ENCODE assay signal across 17 cellular contexts in the genomic region with DNA sequence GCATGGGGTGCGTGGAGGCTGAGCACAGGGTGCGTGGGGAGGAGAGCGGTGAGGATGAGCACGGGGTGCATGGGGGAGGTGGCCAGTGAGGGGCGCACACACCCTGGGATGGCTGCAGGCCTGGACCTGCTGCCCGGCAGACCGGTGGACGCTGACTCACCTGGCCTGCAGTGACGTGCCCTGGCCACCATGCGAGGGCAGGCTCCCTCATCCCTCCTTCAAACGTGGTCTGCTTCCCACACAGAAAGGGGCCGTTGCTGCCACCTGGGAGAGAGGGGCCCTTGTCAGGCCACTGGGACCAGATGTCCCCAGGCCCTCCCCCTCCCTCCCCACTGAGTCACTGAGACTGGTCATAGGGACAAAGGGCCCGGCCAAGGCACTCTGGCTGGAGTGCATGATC. TPM values are rescaled to one million over a fixed set of nuclear protein-coding genes. Genes with fewer than 3 reads are reported as not detected.
A peak's percentile ranks its signal among the peaks of the same experiment; 100 is the strongest.
DNase-seq lines count a peak whose midpoint lies in the region; ATAC-seq, FAIRE-seq and TF ChIP-seq lines count a peak whose summit lies in the region.
"Had no signal": no experiment of that assay in that cellular context is flagged by ENCODE, and none has a peak within 500 bp of the region (broad histone marks: within the 10 kb centered on the region; RNA-seq: fewer than 3 reads in every experiment).

No MANE protein-coding gene starts in this region.

- H3K27ac ChIP-seq in PC-3 (ENCODE audit: low read length): no peak overlapping the region
- no peak overlapping the region for H3K27ac ChIP-seq in kidney (ENCODE audit: low read depth in 2 of 2, low read length in 2 of 2)
- H3K27ac ChIP-seq: cardiac muscle cell, heart left ventricle, sigmoid colon, uterus had no signal

- FAIRE-seq in kidney (lab: Jason Lieb, UNC) (no peak), RCC 7860 (lab: Jason Lieb, UNC) (no peak)

- CTCF ChIA-PET in PC-3 (lab: Charles Lee): no interaction called here

- H3K4me1 ChIP-seq in PC-3 (ENCODE audit: insufficient read depth, low read length) (no peaks in the 10 kb centered on the region), kidney (ENCODE audit: control insufficient read depth in 1 of 2, insufficient read depth in 1 of 2, low read depth in 1 of 2, low read length in 2 of 2) (no peaks in the 10 kb centered on the region)
- H3K4me1 ChIP-seq: heart left ventricle, sigmoid colon, uterus had no signal

- POLR2A ChIA-PET in PC-3 (lab: Charles Lee; ENCODE audit: unreplicated experiment): no interaction called here

- H2AFZ ChIP-seq in PC-3 (ENCODE audit: low read length): no peak overlapping the region

- H3K36me3 ChIP-seq in PC-3 (ENCODE audit: low read depth, low read length) (no peaks in the 10 kb centered on the region), kidney (ENCODE audit: control insufficient read depth in 1 of 2, insufficient read depth in 2 of 2, low read length in 2 of 2) (peaks cover 0 to 5% of the 10 kb centered on the region in 2 donors)
- H3K36me3 ChIP-seq: uterus had no signal

- intact Hi-C loops in PC-3 (cut with micrococcal nuclease) (no loop called here), kidney (cut with DNase I) (no loop called here), cardiac septum (cut with DNase I) (no loop called here)

- H3K9me2 ChIP-seq in PC-3 (replicated peaks; ENCODE audit: low read length): no peaks in the 10 kb centered on the region

- TF ChIP-seq CTCF in PC-3 (conservative IDR thresholded peaks at IDR 0.05; ENCODE audit: low read depth, low read length) (no peak), kidney (IDR thresholded peaks at IDR 0.05; ENCODE audit: borderline replicate concordance, extremely low read depth, insufficient read depth) (no peak)

- H3F3A ChIP-seq in PC-3 (ENCODE audit: low read length, unreplicated experiment): no peaks in the 10 kb centered on the region

- H4K20me1 ChIP-seq in PC-3 (ENCODE audit: low read length): no peaks in the 10 kb centered on the region

- no peak overlapping the region for H3K4me2 ChIP-seq in PC-3 (ENCODE audit: low read length)

- H3K9ac ChIP-seq in PC-3 (ENCODE audit: low read length) (no peak overlapping the region), kidney (ENCODE audit: low read length in 2 of 2) (no peak overlapping the region)

- no peaks in the 10 kb centered on the region for H3K9me3 ChIP-seq in PC-3 (ENCODE audit: low read length)
- no peaks in the 10 kb centered on the region for H3K9me3 ChIP-seq in kidney (ENCODE audit: control insufficient read depth in 1 of 2, low read length in 2 of 2)
- H3K9me3 ChIP-seq: heart left ventricle, sigmoid colon, uterus had no signal

- DNase-seq in A172 (ENCODE audit: low spot score) (peak; percentile 35), PC-3 (no peak), kidney (no peak), RCC 7860 (ENCODE audit: low spot score) (no peak), cardiac septum (ENCODE audit: low spot score) (no peak)
- DNase-seq: activated CD4-positive, alpha-beta T cell treated with anti-CD3 and anti-CD28 coated beads, Interleukin-2, amount 50 U/mL, for 48 hours; activated naive CD8-positive, alpha-beta T cell treated with anti-CD3 and anti-CD28 coated beads for 36 hours; activated T-cell treated with anti-CD3 and anti-CD28 coated beads, Interleukin-2, amount 50 U/mL, for 72 hours; EL; heart left ventricle; NCI-H2029 treated with DMSO at 0.1 percent for 48 hours; sigmoid colon; stimulated activated CD4-positive, alpha-beta T cell treated with anti-CD3 and anti-CD28 coated beads, Interleukin-1b, Interleukin-23, amount 100 ng/mL, for 48 hours; uterus had no signal

- H3K4me3 ChIP-seq in PC-3 (ENCODE audit: low read length): no peak overlapping the region
- H3K4me3 ChIP-seq in kidney (ENCODE audit: low read length in 2 of 2): no peak overlapping the region
- H3K4me3 ChIP-seq: cardiac muscle cell, heart left ventricle, sigmoid colon, uterus had no signal

- BruUV-seq in PC-3 (replicated peaks; lab: Mats Ljungman, UMichigan): no TSS peak

- ATAC-seq in PC-3 (peak; percentile 75), esophagus mucosa (peak; percentile 45)
- ATAC-seq: activated T-cell treated with anti-CD3 and anti-CD28 coated beads, Interleukin-2, amount 50 U/mL, for 72 hours; heart left ventricle had no signal

- no peaks in the 10 kb centered on the region for H3K27me3 ChIP-seq in PC-3 (ENCODE audit: low read length)
- H3K27me3 ChIP-seq: cardiac muscle cell, heart left ventricle, sigmoid colon, uterus had no signal

- no peaks in the 10 kb centered on the region for H3K79me2 ChIP-seq in PC-3 (ENCODE audit: low read length)

RNA-seq across cellular contexts. Expression of gene APRT, which starts 20.1 kb away (rescaled TPM):
- 255 and 258 TPM in 2 replicates for total RNA-seq in A172 (2014; rRNA removed; shearing (Covaris generic))
- total RNA-seq in PC-3 (2014; rRNA removed): 346 and 350 TPM in 2 replicates
- 207 TPM for total RNA-seq in esophagus mucosa
- total RNA-seq in kidney: 105 TPM
- polyA plus RNA-seq in kidney (ENCODE audit: insufficient read depth, low read depth, low replicate concordance): 204 TPM
- 46.6 TPM for total RNA-seq in cardiac septum

RNA-seq across cellular contexts. Expression of gene GALNS, which starts 24.9 kb away (rescaled TPM):
- 25.8 and 34.3 TPM in 2 replicates for total RNA-seq in A172 (2014; rRNA removed; shearing (Covaris generic))
- total RNA-seq in PC-3 (2014; rRNA removed): 18.3 and 25.5 TPM in 2 replicates
- 17.0 TPM for total RNA-seq in esophagus mucosa
- total RNA-seq in kidney: 37.2 TPM
- 15.8 TPM for polyA plus RNA-seq in kidney (ENCODE audit: insufficient read depth, low read depth, low replicate concordance)
- total RNA-seq in cardiac septum: 18.0 TPM

RNA-seq across cellular contexts. Expression of gene TRAPPC2L, which starts 25.1 kb away (rescaled TPM):
- total RNA-seq in A172 (2014; rRNA removed; shearing (Covaris generic)): 52.9 and 78.8 TPM in 2 replicates
- total RNA-seq in PC-3 (2014; rRNA removed) (42.0 and 77.5 TPM in 2 replicates), esophagus mucosa (61.0 TPM), kidney (48.3 TPM), cardiac septum (42.3 TPM)
- polyA plus RNA-seq in kidney (ENCODE audit: insufficient read depth, low read depth, low replicate concordance): 155 TPM

RNA-seq across cellular contexts. Expression of gene CDT1, which starts 28.2 kb away (rescaled TPM):
- 29.3 and 39.2 TPM in 2 replicates for total RNA-seq in A172 (2014; rRNA removed; shearing (Covaris generic))
- total RNA-seq in PC-3 (2014; rRNA removed) (43.0 and 76.6 TPM in 2 replicates), esophagus mucosa (21.6 TPM), kidney (1.5 TPM), cardiac septum (0.46 TPM)
- 0.56 TPM for polyA plus RNA-seq in kidney (ENCODE audit: insufficient read depth, low read depth, low replicate concordance)

RNA-seq across cellular contexts. Expression of gene PABPN1L, which starts 34.6 kb away (rescaled TPM):
- not detected in 2 replicates for total RNA-seq in A172 (2014; rRNA removed; shearing (Covaris generic))
- total RNA-seq in PC-3 (2014; rRNA removed) (not detected in 2 replicates), esophagus mucosa (not detected), kidney (not detected), cardiac septum (not detected)
- polyA plus RNA-seq in kidney (ENCODE audit: insufficient read depth, low read depth, low replicate concordance): not detected
- total RNA-seq: activated naive CD8-positive, alpha-beta T cell treated with anti-CD3 and anti-CD28 coated beads for 36 hours; activated T-cell treated with anti-CD3 and anti-CD28 coated beads, Interleukin-2, amount 50 U/mL, for 72 hours; cardiac muscle cell; heart left ventricle; NCI-H460; sigmoid colon; uterus had no signal
- polyA plus RNA-seq: heart left ventricle had no signal
